3 cellular contexts compared by ENCODE assay signal in the genomic region with DNA sequence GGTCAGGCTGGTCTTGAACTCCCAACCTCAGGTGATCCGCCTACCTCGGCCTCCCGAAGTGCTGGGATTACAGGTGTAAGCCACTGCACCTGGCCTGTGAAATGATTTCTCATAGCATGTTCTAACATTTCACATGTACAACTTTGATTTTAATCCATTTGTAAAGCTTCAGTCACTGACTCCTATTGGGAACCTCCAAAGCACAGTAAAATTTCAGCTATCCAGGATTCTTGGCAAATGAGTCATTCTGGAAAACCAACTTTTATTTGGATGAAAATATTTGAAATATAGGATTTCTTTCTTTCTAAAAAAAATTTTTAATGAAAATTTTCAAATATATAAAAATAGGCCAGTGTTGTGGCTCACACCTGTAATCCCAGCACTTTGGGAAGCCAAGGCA.
A peak's percentile ranks its signal among the peaks of the same experiment; 100 is the strongest.
TF ChIP-seq lines count a peak whose summit lies in the region.

No MANE protein-coding gene starts in this region.

TF ChIP-seq in SK-N-SH treated with all-trans-retinoic acid at 6 μM for 48 hours, 23 proteins besides CTCF, POLR2A, EP300 and RAD21:
- no peak for TF ChIP-seq ZNF565 (CRISPR knock-in tag; conservative IDR thresholded peaks at IDR 0.05; ENCODE audit: low read depth)
- TF ChIP-seq, protein P1, sequence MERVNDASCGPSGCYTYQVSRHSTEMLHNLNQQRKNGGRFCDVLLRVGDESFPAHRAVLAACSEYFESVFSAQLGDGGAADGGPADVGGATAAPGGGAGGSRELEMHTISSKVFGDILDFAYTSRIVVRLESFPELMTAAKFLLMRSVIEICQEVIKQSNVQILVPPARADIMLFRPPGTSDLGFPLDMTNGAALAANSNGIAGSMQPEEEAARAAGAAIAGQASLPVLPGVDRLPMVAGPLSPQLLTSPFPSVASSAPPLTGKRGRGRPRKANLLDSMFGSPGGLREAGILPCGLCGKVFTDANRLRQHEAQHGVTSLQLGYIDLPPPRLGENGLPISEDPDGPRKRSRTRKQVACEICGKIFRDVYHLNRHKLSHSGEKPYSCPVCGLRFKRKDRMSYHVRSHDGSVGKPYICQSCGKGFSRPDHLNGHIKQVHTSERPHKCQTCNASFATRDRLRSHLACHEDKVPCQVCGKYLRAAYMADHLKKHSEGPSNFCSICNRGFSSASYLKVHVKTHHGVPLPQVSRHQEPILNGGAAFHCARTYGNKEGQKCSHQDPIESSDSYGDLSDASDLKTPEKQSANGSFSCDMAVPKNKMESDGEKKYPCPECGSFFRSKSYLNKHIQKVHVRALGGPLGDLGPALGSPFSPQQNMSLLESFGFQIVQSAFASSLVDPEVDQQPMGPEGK (CRISPR knock-in tag; IDR thresholded peaks at IDR 0.05; ENCODE audit: borderline replicate concordance), result no peak

TF ChIP-seq in SK-N-SH, 30 proteins besides CTCF, POLR2A, EP300 and RAD21:
- TF ChIP-seq NRF1 (IDR thresholded peaks at IDR 0.05; ENCODE audit: low read depth, low read length), result no peak
- no peak for TF ChIP-seq RCOR1 (IDR thresholded peaks at IDR 0.05; ENCODE audit: low read length)
- TF ChIP-seq TEAD4 (IDR thresholded peaks at IDR 0.05; ENCODE audit: borderline replicate concordance, insufficient read depth), result no peak
- TF ChIP-seq, protein P2, sequence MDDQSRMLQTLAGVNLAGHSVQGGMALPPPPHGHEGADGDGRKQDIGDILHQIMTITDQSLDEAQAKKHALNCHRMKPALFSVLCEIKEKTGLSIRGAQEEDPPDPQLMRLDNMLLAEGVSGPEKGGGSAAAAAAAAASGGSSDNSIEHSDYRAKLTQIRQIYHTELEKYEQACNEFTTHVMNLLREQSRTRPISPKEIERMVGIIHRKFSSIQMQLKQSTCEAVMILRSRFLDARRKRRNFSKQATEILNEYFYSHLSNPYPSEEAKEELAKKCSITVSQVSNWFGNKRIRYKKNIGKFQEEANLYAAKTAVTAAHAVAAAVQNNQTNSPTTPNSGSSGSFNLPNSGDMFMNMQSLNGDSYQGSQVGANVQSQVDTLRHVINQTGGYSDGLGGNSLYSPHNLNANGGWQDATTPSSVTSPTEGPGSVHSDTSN (IDR thresholded peaks at IDR 0.05), result no peak
- TF ChIP-seq, protein P3, sequence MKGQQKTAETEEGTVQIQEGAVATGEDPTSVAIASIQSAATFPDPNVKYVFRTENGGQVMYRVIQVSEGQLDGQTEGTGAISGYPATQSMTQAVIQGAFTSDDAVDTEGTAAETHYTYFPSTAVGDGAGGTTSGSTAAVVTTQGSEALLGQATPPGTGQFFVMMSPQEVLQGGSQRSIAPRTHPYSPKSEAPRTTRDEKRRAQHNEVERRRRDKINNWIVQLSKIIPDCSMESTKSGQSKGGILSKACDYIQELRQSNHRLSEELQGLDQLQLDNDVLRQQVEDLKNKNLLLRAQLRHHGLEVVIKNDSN (IDR thresholded peaks at IDR 0.05; ENCODE audit: borderline replicate concordance, low read depth), result no peak
- TF ChIP-seq CHD2 (IDR thresholded peaks at IDR 0.05; ENCODE audit: low read length, partially characterized antibody), result no peak
- TF ChIP-seq MXI1 (IDR thresholded peaks at IDR 0.05; ENCODE audit: low read depth, low read length), result no peak
- TF ChIP-seq GATA2 (CRISPR knock-in tag; IDR thresholded peaks at IDR 0.05), result no peak
- TF ChIP-seq RFX5 (IDR thresholded peaks at IDR 0.05; ENCODE audit: low read length), result no peak
- TF ChIP-seq, protein P4, sequence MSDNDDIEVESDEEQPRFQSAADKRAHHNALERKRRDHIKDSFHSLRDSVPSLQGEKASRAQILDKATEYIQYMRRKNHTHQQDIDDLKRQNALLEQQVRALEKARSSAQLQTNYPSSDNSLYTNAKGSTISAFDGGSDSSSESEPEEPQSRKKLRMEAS (IDR thresholded peaks at IDR 0.05; ENCODE audit: low read depth), result no peak
- no peak for TF ChIP-seq MEF2A (IDR thresholded peaks at IDR 0.05; ENCODE audit: borderline replicate concordance, low read depth)

TF ChIP-seq in endothelial cell of umbilical vein, 7 proteins besides CTCF, POLR2A, EP300 and RAD21:
- TF ChIP-seq POLR2AphosphoS5 (IDR thresholded peaks at IDR 0.05; ENCODE audit: insufficient read depth, low read depth, low read length), result no peak
- TF ChIP-seq GATA2 (IDR thresholded peaks at IDR 0.05; ENCODE audit: insufficient read depth, insufficient read length, low read depth, low read length), result no peak
- TF ChIP-seq EZH2 (IDR thresholded peaks at IDR 0.05; ENCODE audit: borderline replicate concordance, low read depth, low read length, severe bottlenecking), result no peak
- TF ChIP-seq, protein P4 (IDR thresholded peaks at IDR 0.05; ENCODE audit: insufficient read depth, insufficient read length), result no peak
- TF ChIP-seq FOS (IDR thresholded peaks at IDR 0.05; ENCODE audit: borderline replicate concordance, insufficient read depth, low read length), result peak; percentile 43
- TF ChIP-seq MYC (IDR thresholded peaks at IDR 0.05; ENCODE audit: low read depth, low read length), result no peak
- TF ChIP-seq JUN (IDR thresholded peaks at IDR 0.05; ENCODE audit: borderline replicate concordance, insufficient read depth, insufficient read length, low read depth), result no peak
